1 cellular context compared by ENCODE assay signal in the genomic region with DNA sequence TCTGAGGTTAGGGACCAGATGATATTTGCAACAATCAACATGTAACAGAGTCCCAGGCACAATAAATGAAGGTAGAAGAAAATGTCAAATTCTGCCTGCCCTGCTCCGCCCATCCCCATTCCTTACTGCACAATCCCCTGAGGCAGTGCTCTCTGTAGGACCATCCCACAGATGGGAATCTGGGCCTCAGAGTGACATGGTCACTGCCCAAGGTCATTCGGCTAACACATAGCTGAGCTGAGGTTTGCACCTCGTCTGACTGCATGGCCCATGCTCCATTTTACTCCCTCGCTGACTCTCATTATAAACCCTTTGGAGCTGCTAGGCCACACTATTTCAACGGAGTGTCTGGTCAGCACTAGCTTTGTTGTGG.
TF ChIP-seq lines count a peak whose summit lies in the region.

No MANE protein-coding gene starts in this region.

TF ChIP-seq in HepG2, 621 proteins besides CTCF, POLR2A, EP300 and RAD21 (continued from another document):
- TF ChIP-seq, protein P1, sequence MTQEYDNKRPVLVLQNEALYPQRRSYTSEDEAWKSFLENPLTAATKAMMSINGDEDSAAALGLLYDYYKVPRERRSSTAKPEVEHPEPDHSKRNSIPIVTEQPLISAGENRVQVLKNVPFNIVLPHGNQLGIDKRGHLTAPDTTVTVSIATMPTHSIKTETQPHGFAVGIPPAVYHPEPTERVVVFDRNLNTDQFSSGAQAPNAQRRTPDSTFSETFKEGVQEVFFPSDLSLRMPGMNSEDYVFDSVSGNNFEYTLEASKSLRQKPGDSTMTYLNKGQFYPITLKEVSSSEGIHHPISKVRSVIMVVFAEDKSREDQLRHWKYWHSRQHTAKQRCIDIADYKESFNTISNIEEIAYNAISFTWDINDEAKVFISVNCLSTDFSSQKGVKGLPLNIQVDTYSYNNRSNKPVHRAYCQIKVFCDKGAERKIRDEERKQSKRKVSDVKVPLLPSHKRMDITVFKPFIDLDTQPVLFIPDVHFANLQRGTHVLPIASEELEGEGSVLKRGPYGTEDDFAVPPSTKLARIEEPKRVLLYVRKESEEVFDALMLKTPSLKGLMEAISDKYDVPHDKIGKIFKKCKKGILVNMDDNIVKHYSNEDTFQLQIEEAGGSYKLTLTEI (CRISPR knock-in tag; conservative IDR thresholded peaks at IDR 0.05), result no peak
- TF ChIP-seq MYC (CRISPR knock-in tag; IDR thresholded peaks at IDR 0.05; ENCODE audit: borderline replicate concordance) (0 out of 2 replicates have a peak, but pooled peaks have one; percentile 6), HOXA5 (CRISPR knock-in tag; IDR thresholded peaks at IDR 0.05) (no peak), SAFB2 (CRISPR knock-in tag; IDR thresholded peaks at IDR 0.05; ENCODE audit: borderline replicate concordance, low read depth) (no peak)
